ENCODE assay signal across 20 cellular contexts in genomic region chr2:104736026-104736425, GRCh38.
DNase-seq lines count a peak whose midpoint lies in the region; ATAC-seq, FAIRE-seq and TF ChIP-seq lines count a peak whose summit lies in the region.
"Had no signal": no experiment of that assay in that cellular context is flagged by ENCODE, and none has a peak within 500 bp of the region (broad histone marks: within the 10 kb centered on the region; RNA-seq: fewer than 3 reads in every experiment).

No MANE protein-coding gene starts in this region.

- H4K91ac ChIP-seq in H1 (replicated peaks; ENCODE audit: insufficient read length, low read length) = no peak overlapping the region

- no peak overlapping the region for H2BK12ac ChIP-seq in H1 (ENCODE audit: low read depth, low read length)

- H3K27ac Mint-ChIP-seq in nephron progenitor cell = peak overlapping the region; percentile 6
- H3K27ac Mint-ChIP-seq: CD4-positive, alpha-beta T cell had no signal

- no peak overlapping the region for H2BK5ac ChIP-seq in H1 (ENCODE audit: low read depth, low read length)

- TF ChIP-seq CTCF in Loucy (conservative IDR thresholded peaks at IDR 0.05; ENCODE audit: low read length) = no peak
- no peak for TF ChIP-seq CTCF in H1 (IDR thresholded peaks at IDR 0.05; ENCODE audit: control extremely low read depth in 1 of 3, insufficient read depth in 1 of 3, low read depth in 1 of 3, low read length in 3 of 3)
- no peak for TF ChIP-seq CTCF in nephron progenitor cell (IDR thresholded peaks at IDR 0.05)
- no peak for TF ChIP-seq CTCF in hepatocyte (IDR thresholded peaks at IDR 0.05; ENCODE audit: poor library complexity)

- 94% methylated on average over 7 of the region's 7 CpGs; no CpG with 5 or more reads in 1 of the 2 experiments for WGBS in H1 (ENCODE audit: extremely low coverage in 1 of 2, insufficient coverage in 1 of 2, insufficient read length in 1 of 2, insufficient replicate concordance in 2 of 2, low coverage in 1 of 2, low lambda C conversion rate in 2 of 2, missing lambda C conversion rate in 1 of 2), 2 experiments
- 90% methylated on average over 7 of the region's 7 CpGs for whole genome bisulfite sequencing in hepatocyte (ENCODE audit: low lambda C conversion rate, missing lambda C conversion rate)

- H3K36me3 Mint-ChIP-seq in nephron progenitor cell (ENCODE audit: low read depth) = peaks cover 8% of the 10 kb centered on the region

- H3K4ac ChIP-seq in H1 (replicated peaks; ENCODE audit: insufficient read length, low read depth, low read length) = no peak overlapping the region

- H2BK15ac ChIP-seq in H1 (ENCODE audit: low read length) = no peak overlapping the region; the same call in 1 of the 2 replicates

- H4K5ac ChIP-seq in H1 (ENCODE audit: insufficient read length, low read depth, low read length) = no peak overlapping the region

- H3K27me3 Mint-ChIP-seq in nephron progenitor cell (ENCODE audit: low read depth, poor library complexity) = peaks cover 35% of the 10 kb centered on the region
- H3K27me3 Mint-ChIP-seq: CD4-positive, alpha-beta T cell had no signal

- no peak for TF ChIP-seq RAD21 in H1 (IDR thresholded peaks at IDR 0.05 in 1 of 2, conservative IDR thresholded peaks at IDR 0.05 in 1 of 2; ENCODE audit: low read depth in 2 of 2, low read length in 2 of 2)

- no peak for TF ChIP-seq EP300 in H1 (IDR thresholded peaks at IDR 0.05; ENCODE audit: borderline replicate concordance in 1 of 2, low read depth in 2 of 2, low read length in 2 of 2)

- H3K9me3 ChIP-seq in BLaER1 = peaks cover 16% of the 10 kb centered on the region; the same call in 1 of the 2 replicates
- 0 out of 2 replicates have a peak, but pooled peaks cover 3% of the 10 kb centered on the region for H3K9me3 ChIP-seq in Loucy (ENCODE audit: insufficient read depth, low read depth, low read length)
- no peaks in the 10 kb centered on the region; a peak in 1 of 4 replicates for H3K9me3 ChIP-seq in H1 (ENCODE audit: insufficient read depth in 2 of 2, low read depth in 1 of 2, low read length in 1 of 2)
- H3K9me3 ChIP-seq in hepatocyte (ENCODE audit: low read depth) = no peaks in the 10 kb centered on the region
- H3K9me3 ChIP-seq: HAP-1 had no signal

- H3K9me3 Mint-ChIP-seq in nephron progenitor cell = peaks cover 9% of the 10 kb centered on the region

- H3K27me3 ChIP-seq in BLaER1 = no peaks in the 10 kb centered on the region
- no peaks in the 10 kb centered on the region for H3K27me3 ChIP-seq in Loucy (ENCODE audit: insufficient read depth, low read length, poor library complexity, severe bottlenecking)
- 0 out of 7 replicates have a peak, but pooled peaks cover 0 to 2% (median 0%) of the 10 kb centered on the region in 4 experiments for H3K27me3 ChIP-seq in H1 (replicated peaks in 1 of 4; ENCODE audit: control insufficient read depth in 3 of 4, extremely low read depth in 1 of 4, insufficient read depth in 3 of 4, low read length in 3 of 4)
- H3K27me3 ChIP-seq in hepatocyte = no peaks in the 10 kb centered on the region

- TF ChIP-seq POLR2A in H1 (IDR thresholded peaks at IDR 0.05; ENCODE audit: control extremely low read depth in 1 of 2, low read depth in 2 of 2, low read length in 2 of 2) = no peak

- DNase-seq in H1 (ENCODE audit: low read depth in 1 of 2, low spot score in 2 of 2) (no peak), nephron progenitor cell (no peak), A172 (ENCODE audit: low spot score) (no peak), hepatocyte (ENCODE audit: low spot score) (no peak), NCI-H1436 treated with DMSO at 0.1 percent for 48 hours (lab: John Stamatoyannopoulos, UW) (no peak)
- DNase-seq: 8988T; ACHN; C1 segment of cervical spinal cord; Calu3; CD4-positive, alpha-beta T cell; DMS 273 treated with DMSO at 0.1 percent for 48 hours; GOT3 had no signal

- no peak overlapping the region for H2BK120ac ChIP-seq in H1 (replicated peaks; ENCODE audit: low read depth, low read length)

- H3K4me1 Mint-ChIP-seq in nephron progenitor cell = peaks cover 45% of the 10 kb centered on the region

- H2AK5ac ChIP-seq in H1 (ENCODE audit: low read depth, low read length) = no peak overlapping the region

- no peak overlapping the region for H3K56ac ChIP-seq in H1 (replicated peaks; ENCODE audit: insufficient read length, low read depth, low read length)

- H2BK20ac ChIP-seq in H1 (ENCODE audit: low read length) = no peak overlapping the region

- H3K4me2 ChIP-seq in BLaER1 (no peak overlapping the region; the same call in 1 of the 2 replicates), Loucy (ENCODE audit: low read depth, low read length, poor library complexity, severe bottlenecking) (peak overlapping the region; percentile 67), H1 (ENCODE audit: insufficient read depth in 1 of 2, low read depth in 2 of 2, low read length in 2 of 2) (no peak overlapping the region), hepatocyte (no peak overlapping the region)

- no peak overlapping the region for H3K23ac ChIP-seq in H1 (ENCODE audit: insufficient read length)

- CTCF ChIA-PET in H1 (lab: Charles Lee; ENCODE audit: partially characterized antibody) = no interaction called here

- H3F3A ChIP-seq in Loucy (ENCODE audit: low read depth) = 0 out of 2 replicates have a peak, but pooled peaks cover 4% of the 10 kb centered on the region

- no peak for ATAC-seq in GM18868 (IDR thresholded peaks at IDR 0.05; ENCODE audit: unreplicated experiment)
- ATAC-seq: GM12878, HepG2 had no signal

- H2AFZ ChIP-seq in Loucy (ENCODE audit: low read length) (no peak overlapping the region), H1 (ENCODE audit: low read length) (0 out of 2 replicates have a peak overlapping the region, but pooled peaks have one; percentile 22), hepatocyte (no peak overlapping the region)

- no peak overlapping the region for H3K4me3 Mint-ChIP-seq in nephron progenitor cell
- H3K4me3 Mint-ChIP-seq: CD4-positive, alpha-beta T cell had no signal

- no peak overlapping the region for H3K9ac ChIP-seq in BLaER1
- H3K9ac ChIP-seq in Loucy (ENCODE audit: low read depth, low read length, poor library complexity, severe bottlenecking) = peak overlapping the region; percentile 22
- H3K9ac ChIP-seq in H1 (replicated peaks in 1 of 4; ENCODE audit: extremely low read depth in 1 of 4, low read depth in 3 of 4, low read length in 3 of 4) = no peak overlapping the region

- H3K14ac ChIP-seq in H1 (ENCODE audit: insufficient read length) = no peak overlapping the region

- no peak for FAIRE-seq in H1 (lab: Jason Lieb, UNC)
- FAIRE-seq: GM12878, GM18507, HepG2, HTR-8/SVneo had no signal

- H3K18ac ChIP-seq in H1 (ENCODE audit: extremely low read depth, low read length) = no peak overlapping the region

- H3K4me3 ChIP-seq in BLaER1 (no peak overlapping the region), Loucy (ENCODE audit: low read length, poor library complexity, severe bottlenecking) (no peak overlapping the region), H1 (ENCODE audit: extremely low read depth in 1 of 4, insufficient read depth in 2 of 4, low read depth in 3 of 4, low read length in 4 of 4) (no peak overlapping the region), hepatocyte (no peak overlapping the region)
- H3K4me3 ChIP-seq: GM12878, HAP-1 had no signal

- H3K4me1 ChIP-seq in BLaER1 (peaks cover 23% of the 10 kb centered on the region), Loucy (ENCODE audit: insufficient read depth, low read length, poor library complexity, severe bottlenecking) (peaks cover 39% of the 10 kb centered on the region), H1 (replicated peaks in 1 of 4; ENCODE audit: control insufficient read depth in 3 of 4, insufficient read depth in 4 of 4, low read length in 3 of 4) (no peaks in the 10 kb centered on the region), hepatocyte (ENCODE audit: insufficient read depth) (no peaks in the 10 kb centered on the region)
- H3K4me1 ChIP-seq: HAP-1 had no signal

- H3K23me2 ChIP-seq in H1 (ENCODE audit: low read depth, low read length) = no peaks in the 10 kb centered on the region

- no peaks in the 10 kb centered on the region for H3K79me1 ChIP-seq in H1 (ENCODE audit: low read depth, low read length)

- H4K20me1 ChIP-seq in BLaER1 (no peaks in the 10 kb centered on the region), Loucy (ENCODE audit: insufficient read depth, low read length, poor library complexity, severe bottlenecking) (no peaks in the 10 kb centered on the region), H1 (replicated peaks in 1 of 2; ENCODE audit: control insufficient read depth in 1 of 2, insufficient read depth in 2 of 2, low read length in 2 of 2) (no peaks in the 10 kb centered on the region), hepatocyte (ENCODE audit: insufficient read depth, poor library complexity, severe bottlenecking) (no peaks in the 10 kb centered on the region)

- no peaks in the 10 kb centered on the region for H3K9me2 ChIP-seq in Loucy (replicated peaks; ENCODE audit: low read depth, low read length)
- no peaks in the 10 kb centered on the region for H3K9me2 ChIP-seq in hepatocyte (replicated peaks; ENCODE audit: insufficient read depth)

- H4K8ac ChIP-seq in H1 (ENCODE audit: extremely low read depth, insufficient read depth, low read length) = peak overlapping the region; percentile 78; the same call in 1 of the 2 replicates

- no peaks in the 10 kb centered on the region for H3K79me2 ChIP-seq in Loucy (ENCODE audit: insufficient read depth, low read length)
- no peaks in the 10 kb centered on the region for H3K79me2 ChIP-seq in H1 (ENCODE audit: control insufficient read depth in 1 of 2, insufficient read depth in 2 of 2, low read length in 2 of 2)
- no peaks in the 10 kb centered on the region for H3K79me2 ChIP-seq in hepatocyte

- peak overlapping the region; percentile 33; the same call in 1 of the 2 replicates for H3K27ac ChIP-seq in BLaER1
- H3K27ac ChIP-seq in H1 (ENCODE audit: low read depth, low read length) = no peak overlapping the region
- no peak overlapping the region for H3K27ac ChIP-seq in hepatocyte

- H3K36me3 ChIP-seq in BLaER1 (no peaks in the 10 kb centered on the region), Loucy (ENCODE audit: insufficient read depth, low read length) (no peaks in the 10 kb centered on the region), H1 (ENCODE audit: control insufficient read depth in 2 of 4, insufficient read depth in 4 of 4, low read length in 3 of 4) (no peaks in the 10 kb centered on the region), hepatocyte (replicated peaks; ENCODE audit: insufficient read depth, low read depth) (no peaks in the 10 kb centered on the region)
- H3K36me3 ChIP-seq: HAP-1 had no signal

- POLR2A ChIA-PET in H1 (lab: Charles Lee; ENCODE audit: partially characterized antibody) = no interaction called here

TF ChIP-seq in H1, 55 proteins besides CTCF, POLR2A, EP300 and RAD21 (continues in another document):
- no peak for TF ChIP-seq RBBP5 (IDR thresholded peaks at IDR 0.05; ENCODE audit: borderline replicate concordance, low read depth, low read length)
- no peak for TF ChIP-seq TBP (IDR thresholded peaks at IDR 0.05; ENCODE audit: low read depth, low read length)
- TF ChIP-seq EGR1 (IDR thresholded peaks at IDR 0.05; ENCODE audit: borderline replicate concordance, low read depth, low read length) = no peak
- no peak for TF ChIP-seq SP1 (IDR thresholded peaks at IDR 0.05; ENCODE audit: low read depth, low read length)
